Comparison of ENCODE assay signal across 19 cellular contexts in genomic region chr11:132901638-132902610, GRCh38.
"Had no signal": no experiment of that assay in that cellular context is flagged by ENCODE, and none has a peak within 500 bp of the region (broad histone marks: within the 10 kb centered on the region; RNA-seq: fewer than 3 reads in every experiment).

No MANE protein-coding gene starts in this region.

- H3K9me3 Mint-ChIP-seq: activated T-cell treated with anti-CD3 and anti-CD28 coated beads, Interleukin-2, amount 50 U/mL, for 4 hours had no signal

- H3K36me3 Mint-ChIP-seq: activated CD8-positive, alpha-beta memory T cell treated with anti-CD3 and anti-CD28 coated beads, Interleukin-2, amount 10 ng/mL, durations not matched to agents 7 days and 5 days; activated naive CD8-positive, alpha-beta T cell; memory B cell; natural killer cell treated with Interleukin-12 subunit alpha and Interleukin-12 subunit beta and Interleukin-15 and Interleukin-18, amount 100 ng/mL, for 72 hours had no signal

- H3K9me3 ChIP-seq: esophagus muscularis mucosa, left lung had no signal

- H3K27me3 Mint-ChIP-seq: activated CD8-positive, alpha-beta memory T cell treated with anti-CD3 and anti-CD28 coated beads, Interleukin-2, amount 10 ng/mL, durations not matched to agents 7 days and 5 days; activated naive CD8-positive, alpha-beta T cell; memory B cell; natural killer cell treated with Interleukin-12 subunit alpha and Interleukin-12 subunit beta and Interleukin-15 and Interleukin-18, amount 100 ng/mL, for 72 hours had no signal

- H3K27ac ChIP-seq: esophagus muscularis mucosa, left lung, sigmoid colon had no signal

- DNase-seq: activated CD4-positive, alpha-beta T cell treated with anti-CD3 and anti-CD28 coated beads, Interleukin-2, amount 50 U/mL, for 4 hours; activated CD4-positive, CD25-positive, alpha-beta regulatory T cell treated with anti-CD3 and anti-CD28 coated beads, Interleukin-2, amount 50 U/mL, for 72 hours; activated CD8-positive, alpha-beta memory T cell treated with anti-CD3 and anti-CD28 coated beads, Interleukin-2, amount 10 ng/mL, durations not matched to agents 7 days and 5 days; activated effector memory CD4-positive, alpha-beta T cell treated with anti-CD3 and anti-CD28 coated beads, Interleukin-2, amount 50 U/mL, for 16 hours; activated T-cell treated with anti-CD3 and anti-CD28 coated beads, Interleukin-2, amount 50 U/mL, for 4 hours; cerebellar nuclear complex; glutamatergic neuron; islet precursor cell; left lung; sigmoid colon; stimulated activated CD4-positive, alpha-beta T cell treated with anti-CD3 and anti-CD28 coated beads, Interleukin-12 subunit alpha, Interleukin-12 subunit beta, amount 100 ng/mL, for 4 hours; stimulated activated naive CD4-positive, alpha-beta T cell; substantia nigra; trophoblast cell had no signal

- H3K27me3 ChIP-seq: esophagus muscularis mucosa, left lung, sigmoid colon had no signal

- H3K4me3 Mint-ChIP-seq: activated CD8-positive, alpha-beta memory T cell treated with anti-CD3 and anti-CD28 coated beads, Interleukin-2, amount 10 ng/mL, durations not matched to agents 7 days and 5 days; activated naive CD8-positive, alpha-beta T cell; activated T-cell treated with anti-CD3 and anti-CD28 coated beads, Interleukin-2, amount 50 U/mL, for 4 hours; memory B cell; natural killer cell treated with Interleukin-12 subunit alpha and Interleukin-12 subunit beta and Interleukin-15 and Interleukin-18, amount 100 ng/mL, for 72 hours; T-helper 2 cell treated with Interferon-gamma antibody and Interleukin-4, amounts not matched to agents 5 μg/mL and 100 μg/mL, for 36 hours had no signal

- ATAC-seq: activated CD8-positive, alpha-beta memory T cell treated with anti-CD3 and anti-CD28 coated beads, Interleukin-2, amount 10 ng/mL, durations not matched to agents 7 days and 5 days; activated T-cell treated with anti-CD3 and anti-CD28 coated beads, Interleukin-2, amount 50 U/mL, for 4 hours; left lung; natural killer cell treated with Interleukin-12 subunit alpha and Interleukin-12 subunit beta and Interleukin-15 and Interleukin-18, amount 100 ng/mL, for 72 hours had no signal

- H3K4me1 ChIP-seq: esophagus muscularis mucosa, left lung, sigmoid colon had no signal

- H3K27ac Mint-ChIP-seq: activated CD8-positive, alpha-beta memory T cell treated with anti-CD3 and anti-CD28 coated beads, Interleukin-2, amount 10 ng/mL, durations not matched to agents 7 days and 5 days; activated naive CD8-positive, alpha-beta T cell; memory B cell; natural killer cell treated with Interleukin-12 subunit alpha and Interleukin-12 subunit beta and Interleukin-15 and Interleukin-18, amount 100 ng/mL, for 72 hours; T-helper 2 cell treated with Interferon-gamma antibody and Interleukin-4, amounts not matched to agents 5 μg/mL and 100 μg/mL, for 36 hours had no signal

- H3K4me3 ChIP-seq: esophagus muscularis mucosa, left lung, sigmoid colon had no signal

- H3K36me3 ChIP-seq: esophagus muscularis mucosa, left lung, sigmoid colon had no signal

- H3K4me1 Mint-ChIP-seq: activated CD8-positive, alpha-beta memory T cell treated with anti-CD3 and anti-CD28 coated beads, Interleukin-2, amount 10 ng/mL, durations not matched to agents 7 days and 5 days; memory B cell had no signal
